20 cellular contexts compared by ENCODE assay signal in genomic region chr4:144712775-144713174, GRCh38.
A peak's percentile ranks its signal among the peaks of the same experiment; 100 is the strongest.
DNase-seq lines count a peak whose midpoint lies in the region; ATAC-seq, FAIRE-seq and TF ChIP-seq lines count a peak whose summit lies in the region.
"Had no signal": no experiment of that assay in that cellular context is flagged by ENCODE, and none has a peak within 500 bp of the region (broad histone marks: within the 10 kb centered on the region; RNA-seq: fewer than 3 reads in every experiment).

No MANE protein-coding gene starts in this region.

- no peaks in the 10 kb centered on the region for H3K9me3 ChIP-seq in kidney (ENCODE audit: control insufficient read depth in 1 of 2, low read length in 2 of 2)
- H3K9me3 ChIP-seq: gastroesophageal sphincter, psoas muscle had no signal

- ATAC-seq in HG02885 (IDR thresholded peaks at IDR 0.05; ENCODE audit: poor library complexity, unreplicated experiment) = no peak
- ATAC-seq: gastroesophageal sphincter; psoas muscle; stimulated activated memory B cell treated with anti-CD40 and anti-IgM and Interleukin-4, amounts not matched to agents 10 μg/mL and 1 μg/mL and 100 μg/mL, for 72 hours had no signal

- intact Hi-C loops in kidney (cut with DNase I) = no loop called here

- H3K4me3 Mint-ChIP-seq in HFFc6 = no peak overlapping the region
- H3K4me3 Mint-ChIP-seq: activated CD4-positive, alpha-beta memory T cell treated with anti-CD3 and anti-CD28 coated beads for 36 hours; stimulated activated memory B cell treated with anti-CD40 and anti-IgM and Interleukin-4, amounts not matched to agents 10 μg/mL and 1 μg/mL and 100 μg/mL, for 72 hours had no signal

- H3K4me1 ChIP-seq in kidney (ENCODE audit: control insufficient read depth in 1 of 2, insufficient read depth in 1 of 2, low read depth in 1 of 2, low read length in 2 of 2) = no peaks in the 10 kb centered on the region
- H3K4me1 ChIP-seq: gastroesophageal sphincter, psoas muscle had no signal

- H3K27me3 Mint-ChIP-seq in HFFc6 (ENCODE audit: insufficient read depth) = no peaks in the 10 kb centered on the region
- H3K27me3 Mint-ChIP-seq: activated CD4-positive, alpha-beta memory T cell treated with anti-CD3 and anti-CD28 coated beads for 36 hours; stimulated activated memory B cell treated with anti-CD40 and anti-IgM and Interleukin-4, amounts not matched to agents 10 μg/mL and 1 μg/mL and 100 μg/mL, for 72 hours had no signal

- no peak overlapping the region for H3K27ac ChIP-seq in kidney (ENCODE audit: low read depth in 2 of 2, low read length in 2 of 2)
- H3K27ac ChIP-seq: gastroesophageal sphincter, psoas muscle, skin epidermis had no signal

- DNase-seq in AG08396 (ENCODE audit: low spot score) (peak; percentile 11), HFFc6 (peak; percentile 8), astrocyte of the cerebellum (ENCODE audit: low read depth) (peak; percentile 71), fibroblast of the aortic adventitia (ENCODE audit: low read depth) (peak; percentile 68), GM13977 (ENCODE audit: low spot score) (no peak), GM20000 (ENCODE audit: low spot score) (no peak), kidney (no peak)
- DNase-seq: activated CD4-positive, alpha-beta memory T cell treated with anti-CD3 and anti-CD28 coated beads for 36 hours; activated CD4-positive, CD25-positive, alpha-beta regulatory T cell; activated gamma-delta T cell; caudate nucleus; islet precursor cell; NCI-H524; psoas muscle; stimulated activated CD4-positive, alpha-beta T cell treated with anti-CD3 and anti-CD28 coated beads, Interleukin-2, amount 100 ng/mL, for 24 hours had no signal

- peaks cover 59% of the 10 kb centered on the region for H3K4me1 Mint-ChIP-seq in HFFc6 (ENCODE audit: low read depth)
- H3K4me1 Mint-ChIP-seq: stimulated activated memory B cell treated with anti-CD40 and anti-IgM and Interleukin-4, amounts not matched to agents 10 μg/mL and 1 μg/mL and 100 μg/mL, for 72 hours had no signal

- no peak for TF ChIP-seq CTCF in HFFc6 (IDR thresholded peaks at IDR 0.05)
- no peak for TF ChIP-seq CTCF in astrocyte of the cerebellum (IDR thresholded peaks at IDR 0.05; ENCODE audit: low read depth, low read length, missing control alignments)
- TF ChIP-seq CTCF in fibroblast of the aortic adventitia (IDR thresholded peaks at IDR 0.05; ENCODE audit: insufficient read depth, low read length) = no peak
- no peak for TF ChIP-seq CTCF in GM13977 (IDR thresholded peaks at IDR 0.05; ENCODE audit: extremely low read depth, insufficient read depth, missing control alignments)
- TF ChIP-seq CTCF in GM20000 (IDR thresholded peaks at IDR 0.05; ENCODE audit: extremely low read depth, missing control alignments) = no peak
- TF ChIP-seq CTCF in kidney (IDR thresholded peaks at IDR 0.05; ENCODE audit: borderline replicate concordance, extremely low read depth, insufficient read depth) = no peak

- in situ Hi-C loops in astrocyte of the cerebellum (cut with HindIII; ENCODE audit: low sequenced_read_pairs) = no loop called here
- in situ Hi-C loops in GM13977 (cut with MboI; ENCODE audit: low pct_unique_long_range_greater_than_20kb, low sequenced_read_pairs, unreplicated experiment) = no loop called here

- H3K4me3 ChIP-seq in astrocyte of the cerebellum (ENCODE audit: low read depth, low read length) (no peak overlapping the region), fibroblast of the aortic adventitia (ENCODE audit: low read depth, low read length) (no peak overlapping the region), kidney (ENCODE audit: low read length in 2 of 2) (no peak overlapping the region)
- H3K4me3 ChIP-seq: gastroesophageal sphincter, psoas muscle, skin epidermis had no signal

- FAIRE-seq in kidney (lab: Jason Lieb, UNC) = no peak
- FAIRE-seq: urothelium cell line had no signal

- H3K36me3 ChIP-seq in kidney (ENCODE audit: control insufficient read depth in 1 of 2, insufficient read depth in 2 of 2, low read length in 2 of 2) = no peaks in the 10 kb centered on the region
- H3K36me3 ChIP-seq: gastroesophageal sphincter had no signal

- H3K36me3 Mint-ChIP-seq in HFFc6 (ENCODE audit: low read depth) = no peaks in the 10 kb centered on the region
- H3K36me3 Mint-ChIP-seq: activated CD4-positive, alpha-beta memory T cell treated with anti-CD3 and anti-CD28 coated beads for 36 hours; stimulated activated memory B cell treated with anti-CD40 and anti-IgM and Interleukin-4, amounts not matched to agents 10 μg/mL and 1 μg/mL and 100 μg/mL, for 72 hours had no signal

- no peak overlapping the region for H3K9ac ChIP-seq in kidney (ENCODE audit: low read length in 2 of 2)

- H3K9me3 Mint-ChIP-seq in HFFc6 = no peaks in the 10 kb centered on the region
- H3K9me3 Mint-ChIP-seq: activated CD4-positive, alpha-beta memory T cell treated with anti-CD3 and anti-CD28 coated beads for 36 hours; stimulated activated memory B cell treated with anti-CD40 and anti-IgM and Interleukin-4, amounts not matched to agents 10 μg/mL and 1 μg/mL and 100 μg/mL, for 72 hours had no signal

- H3K27ac Mint-ChIP-seq in HFFc6 = no peak overlapping the region
- H3K27ac Mint-ChIP-seq: activated CD4-positive, alpha-beta memory T cell treated with anti-CD3 and anti-CD28 coated beads for 36 hours; stimulated activated memory B cell treated with anti-CD40 and anti-IgM and Interleukin-4, amounts not matched to agents 10 μg/mL and 1 μg/mL and 100 μg/mL, for 72 hours had no signal

Comparison
In these comparisons a context has a peak if more than half of its experiments do, and no peak if none do; other contexts are left out.
1. DNase-seq: peak in AG08396 (single experiment), HFFc6 (single experiment), astrocyte of the cerebellum (single experiment) and fibroblast of the aortic adventitia (single experiment); none in GM13977 (single experiment), GM20000 (single experiment) and kidney (single experiment).